Comparison of ENCODE assay signal across 20 cellular contexts in the genomic region with DNA sequence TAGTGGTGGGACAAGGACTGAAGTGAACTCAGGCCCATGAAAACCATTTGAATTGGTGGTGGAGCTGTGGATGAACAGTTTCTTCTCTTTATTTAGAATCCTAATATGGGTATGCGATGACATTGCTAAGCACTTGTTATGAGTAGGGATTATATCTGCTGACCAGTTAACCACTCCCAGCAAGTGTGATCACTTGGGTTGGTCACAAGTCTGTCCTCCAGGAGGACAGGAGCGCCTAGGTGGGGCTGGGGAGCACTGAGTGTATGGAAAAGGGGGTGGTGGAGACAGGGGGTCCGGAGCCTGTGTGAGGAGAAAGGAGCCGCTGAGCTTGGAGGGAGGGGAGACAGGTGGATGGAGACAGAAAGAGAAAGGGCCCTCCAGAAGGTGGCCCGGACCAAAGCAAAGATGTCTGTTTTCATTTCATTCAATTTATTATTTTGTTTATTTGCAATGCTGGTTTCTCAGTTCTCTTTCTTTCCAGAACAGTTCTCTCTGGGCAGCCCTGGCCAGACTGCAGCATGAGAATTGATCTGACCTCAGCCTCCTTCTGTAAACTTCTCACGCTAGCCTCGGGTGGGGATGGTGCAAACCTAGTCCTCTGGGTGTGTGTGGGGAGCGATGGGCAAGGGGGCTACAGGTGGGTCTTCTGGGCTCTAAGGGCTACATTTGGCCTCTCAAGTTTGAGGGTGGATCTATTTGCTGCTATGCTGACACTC. TPM values are rescaled to one million over a fixed set of nuclear protein-coding genes. Genes with fewer than 3 reads are reported as not detected.
DNase-seq lines count a peak whose midpoint lies in the region; ATAC-seq and TF ChIP-seq lines count a peak whose summit lies in the region.
"Had no signal": no experiment of that assay in that cellular context is flagged by ENCODE, and none has a peak within 500 bp of the region (broad histone marks: within the 10 kb centered on the region; RNA-seq: fewer than 3 reads in every experiment).

No MANE protein-coding gene starts in this region.

- no peaks in the 10 kb centered on the region for H3K9me3 ChIP-seq in right atrium auricular region
- H3K9me3 ChIP-seq in HEK293 (ENCODE audit: control insufficient read depth, insufficient read depth, low read depth, low read length): no peaks in the 10 kb centered on the region
- H3K9me3 ChIP-seq: BE2C had no signal

- no peak for DNase-seq in right atrium auricular region (ENCODE audit: low spot score)
- no peak for DNase-seq in left ventricle myocardium superior
- DNase-seq in myocyte (ENCODE audit: low read depth): peak; percentile 37
- DNase-seq in T-helper 1 cell: no peak
- no peak for DNase-seq in activated CD4-positive, alpha-beta T cell treated with anti-CD3 and anti-CD28 coated beads, Interleukin-2, amount 50 U/mL, for 48 hours
- no peak for DNase-seq in medulla oblongata (ENCODE audit: extremely low spot score)
- no peak for DNase-seq in NCI-H1048 (lab: John Stamatoyannopoulos, UW)
- DNase-seq: 8988T; BE2C; Calu3; CD8-positive, alpha-beta T cell; NCI-H1105 treated with DMSO at 0.1 percent for 48 hours; NCI-H1694 treated with DMSO at 0.1 percent for 48 hours; NCI-H510A; NCI-H748 treated with DMSO at 0.1 percent for 48 hours; NK-92 treated with Interleukin-12 subunit alpha and Interleukin-12 subunit beta, amount 100 ng/mL, for 24 hours; OCI-M1; SHP77 had no signal

- H3K4me3 ChIP-seq in right atrium auricular region (no peak overlapping the region), HEK293 (ENCODE audit: low read depth, low read length) (no peak overlapping the region)
- H3K4me3 ChIP-seq: SK-N-MC had no signal

- no peak for ATAC-seq in left ventricle myocardium superior
- ATAC-seq: CD8-positive, alpha-beta T cell had no signal

- H3K27ac ChIP-seq in right atrium auricular region (peak overlapping the region; percentile 80 to 86), HEK293 (ENCODE audit: extremely low read depth, low read depth, low read length) (no peak overlapping the region)
- H3K27ac ChIP-seq: SK-N-MC had no signal

- POLR2A ChIA-PET in HEK293 (lab: Yijun Ruan, JAX): no interaction called here

- intact Hi-C loops in left ventricle myocardium superior (cut with micrococcal nuclease): no loop called here

- H3K4me1 ChIP-seq in right atrium auricular region (peaks cover 0 to 40% of the 10 kb centered on the region in 2 donors), HEK293 (ENCODE audit: control insufficient read depth, insufficient read depth, low read length) (no peaks in the 10 kb centered on the region)
- H3K4me1 ChIP-seq: BE2C had no signal

- no peak for TF ChIP-seq CTCF in right atrium auricular region (IDR thresholded peaks at IDR 0.05)
- no peak for TF ChIP-seq CTCF in HEK293 (tag by site-specific recombination; IDR thresholded peaks at IDR 0.05)

- CTCF ChIA-PET in HEK293 (lab: Yijun Ruan, JAX): no interaction called here

- H3K36me3 ChIP-seq in right atrium auricular region (no peaks in the 10 kb centered on the region), HEK293 (ENCODE audit: control insufficient read depth in 2 of 2, insufficient read depth in 1 of 2, low read length in 2 of 2) (no peaks in the 10 kb centered on the region)
- H3K36me3 ChIP-seq: BE2C had no signal

- H3K27me3 ChIP-seq in right atrium auricular region: no peaks in the 10 kb centered on the region
- H3K27me3 ChIP-seq: BE2C had no signal

TF ChIP-seq in HEK293, 187 proteins besides CTCF, POLR2A, EP300 and RAD21:
- TF ChIP-seq ZSCAN18 (tag by site-specific recombination; IDR thresholded peaks at IDR 0.05): no peak
- TF ChIP-seq SCRT2 (tag by site-specific recombination; IDR thresholded peaks at IDR 0.05): 0 out of 2 replicates have a peak, but pooled peaks have one; percentile 10

RNA-seq across cellular contexts. Expression of gene ZSCAN20, which starts 9.8 kb away (rescaled TPM):
- total RNA-seq in right atrium auricular region (1 to 10 TPM; 4.7 to 7.3 TPM), left ventricle myocardium superior (4.4 TPM), myocyte (5.6 and 5.8 TPM in 2 replicates)
- 2.6 TPM for polyA plus RNA-seq in myocyte (2012)

RNA-seq across cellular contexts. Expression of gene PHC2, which starts 31.7 kb away (rescaled TPM):
- 100 to 1,000 TPM in 1 of 2 donors, 10 to 100 TPM in 1; 98.4 to 144 TPM for total RNA-seq in right atrium auricular region
- 118 TPM for total RNA-seq in left ventricle myocardium superior
- total RNA-seq in myocyte: 72.5 and 93.1 TPM in 2 replicates
- 70.4 TPM for polyA plus RNA-seq in myocyte (2012)
